ENCODE assay signal across 8 cellular contexts in genomic region chr7:100430450-100431285, GRCh38. TPM values are rescaled to one million over a fixed set of nuclear protein-coding genes. Genes with fewer than 3 reads are reported as not detected.
A peak's percentile ranks its signal among the peaks of the same experiment; 100 is the strongest.
DNase-seq lines count a peak whose midpoint lies in the region; ATAC-seq and TF ChIP-seq lines count a peak whose summit lies in the region.

No MANE protein-coding gene starts in this region.

- H3K9me3 ChIP-seq in mesodermal cell (ENCODE audit: control insufficient read depth, low read length) (peaks cover 4% of the 10 kb centered on the region), thyroid gland (no peaks in the 10 kb centered on the region)

- H3K4me1 ChIP-seq in mesodermal cell (ENCODE audit: control insufficient read depth, insufficient read depth, low read length, poor library complexity, severe bottlenecking) (peaks cover 15% of the 10 kb centered on the region), thyroid gland (peaks cover 39 to 57% of the 10 kb centered on the region in 2 donors)

- intact Hi-C loops in thyroid gland (cut with DNase I) = no loop called here

- no peak for TF ChIP-seq CTCF in coronary artery (IDR thresholded peaks at IDR 0.05)
- TF ChIP-seq CTCF in thyroid gland (IDR thresholded peaks at IDR 0.05) = no peak

- peaks cover 42% of the 10 kb centered on the region for H3K4me1 Mint-ChIP-seq in T-helper 2 cell treated with Interferon-gamma antibody and Interleukin-4, amounts not matched to agents 5 μg/mL and 100 μg/mL, for 36 hours (ENCODE audit: low read depth)

- ATAC-seq in left lobe of liver = no peak

- no peak for TF ChIP-seq POLR2A in thyroid gland (IDR thresholded peaks at IDR 0.05)

- peak overlapping the region; percentile 99 to 100 for H3K27ac ChIP-seq in coronary artery
- H3K27ac ChIP-seq in mesodermal cell (ENCODE audit: low read depth, low read length, severe bottlenecking) = peak overlapping the region; percentile 99
- peak overlapping the region; percentile 99 to 100 (median 99) for H3K27ac ChIP-seq in thyroid gland

- no peaks in the 10 kb centered on the region for H3K27me3 ChIP-seq in thyroid gland

- H3K4me3 Mint-ChIP-seq in T-helper 2 cell treated with Interferon-gamma antibody and Interleukin-4, amounts not matched to agents 5 μg/mL and 100 μg/mL, for 36 hours = peak overlapping the region; percentile 94

- H3K4me3 ChIP-seq in coronary artery = peak overlapping the region; percentile 80
- peak overlapping the region; percentile 78 for H3K4me3 ChIP-seq in mesodermal cell (ENCODE audit: extremely low read depth, insufficient read depth, low read length, poor library complexity, severe bottlenecking)
- H3K4me3 ChIP-seq in thyroid gland (replicated peaks in 1 of 3) = peak overlapping the region; percentile 36 to 89 (median 88)

- H3K9me3 Mint-ChIP-seq in T-helper 2 cell treated with Interferon-gamma antibody and Interleukin-4, amounts not matched to agents 5 μg/mL and 100 μg/mL, for 36 hours = peaks cover 4% of the 10 kb centered on the region

- peak overlapping the region; percentile 95 for H3K27ac Mint-ChIP-seq in T-helper 2 cell treated with Interferon-gamma antibody and Interleukin-4, amounts not matched to agents 5 μg/mL and 100 μg/mL, for 36 hours

- 45 to 69% methylated on average over 23 to 24 of the region's 33 CpGs for WGBS in mesodermal cell (ENCODE audit: insufficient coverage in 2 of 2), 2 experiments
- 18 to 19% methylated on average over 25 to 29 of the region's 33 CpGs for WGBS in thyroid gland, 2 donors

- DNase-seq in NCI-H82 (lab: John Stamatoyannopoulos, UW) (peak; percentile 37), NCI-H82 treated with DMSO at 0.1 percent for 48 hours (lab: John Stamatoyannopoulos, UW; ENCODE audit: unreplicated experiment) (no peak), coronary artery (ENCODE audit: low spot score) (no peak), thyroid gland (peak; percentile 47 to 49), left lobe of liver (ENCODE audit: low spot score) (no peak), OCI-M1 (lab: John Stamatoyannopoulos, UW) (no peak)
- no peak for DNase-seq in T-helper 2 cell treated with Interferon-gamma antibody and Interleukin-4, amounts not matched to agents 5 μg/mL and 100 μg/mL, for 36 hours (ENCODE audit: low spot score)

- peaks cover 50% of the 10 kb centered on the region for H3K36me3 ChIP-seq in mesodermal cell (ENCODE audit: control insufficient read depth, insufficient read depth, low read length)
- peaks cover 17 to 20% of the 10 kb centered on the region in 2 donors for H3K36me3 ChIP-seq in thyroid gland

- H3K36me3 Mint-ChIP-seq in T-helper 2 cell treated with Interferon-gamma antibody and Interleukin-4, amounts not matched to agents 5 μg/mL and 100 μg/mL, for 36 hours (ENCODE audit: low read depth) = peaks cover 47% of the 10 kb centered on the region

- H3K27me3 Mint-ChIP-seq in T-helper 2 cell treated with Interferon-gamma antibody and Interleukin-4, amounts not matched to agents 5 μg/mL and 100 μg/mL, for 36 hours (ENCODE audit: low read depth) = peaks cover 20% of the 10 kb centered on the region

RNA-seq across cellular contexts. Expression of gene MEPCE, which starts 1.0 kb away (rescaled TPM):
- 26.0 TPM for polyA plus RNA-seq in mesodermal cell (2013, experiment 1 of 2)
- polyA plus RNA-seq in mesodermal cell (2013, experiment 2 of 2) = 26.0 TPM
- total RNA-seq in thyroid gland (10 to 100 TPM; 42.9 to 48.7 (median 45.6) TPM), left lobe of liver (23.1 TPM)

RNA-seq across cellular contexts. Expression of gene ZCWPW1, which starts 2.2 kb away (rescaled TPM):
- 1.00 TPM for polyA plus RNA-seq in mesodermal cell (2013, experiment 1 of 2)
- 0.76 TPM for polyA plus RNA-seq in mesodermal cell (2013, experiment 2 of 2)
- total RNA-seq in thyroid gland (1 to 10 TPM; 3.6 to 7.1 (median 4.3) TPM), left lobe of liver (4.4 TPM)

RNA-seq across cellular contexts. Expression of gene PPP1R35, which starts 5.6 kb away (rescaled TPM):
- polyA plus RNA-seq in mesodermal cell (2013, experiment 1 of 2) = 42.0 TPM
- 34.5 TPM for polyA plus RNA-seq in mesodermal cell (2013, experiment 2 of 2)
- total RNA-seq in thyroid gland (10 to 100 TPM; 28.4 to 67.2 (median 45.5) TPM), left lobe of liver (13.8 TPM)

RNA-seq across cellular contexts. Expression of gene SPACDR, which starts 33.4 kb away (rescaled TPM):
- polyA plus RNA-seq in mesodermal cell (2013, experiment 1 of 2) = 2.0 TPM
- 2.2 TPM for polyA plus RNA-seq in mesodermal cell (2013, experiment 2 of 2)
- total RNA-seq in thyroid gland (1 to 10 TPM in 1 of 4 donors, not detected in 3; 2.0 TPM), left lobe of liver (not detected)

RNA-seq across cellular contexts. Expression of gene TSC22D4, which starts 48.3 kb away (rescaled TPM):
- polyA plus RNA-seq in mesodermal cell (2013, experiment 1 of 2) = 57.9 TPM
- polyA plus RNA-seq in mesodermal cell (2013, experiment 2 of 2) = 45.5 TPM
- total RNA-seq in thyroid gland = 10 to 100 TPM; 22.7 to 37.8 (median 27.9) TPM
- total RNA-seq in left lobe of liver = 16.9 TPM

Comparison
In these comparisons a context has a peak if more than half of its experiments do, and no peak if none do; other contexts are left out.
1. DNase-seq: peak in NCI-H82 (single experiment) and thyroid gland (2 of 2); none in NCI-H82 treated with DMSO at 0.1 percent for 48 hours (single experiment), T-helper 2 cell treated with Interferon-gamma antibody and Interleukin-4, amounts not matched to agents 5 μg/mL and 100 μg/mL, for 36 hours (single experiment), coronary artery (single experiment), left lobe of liver (single experiment) and OCI-M1 (single experiment).
2. Peak in every context shown above with its lines, with median percentiles within 50 percentile points of each other: H3K27ac ChIP-seq and H3K4me3 ChIP-seq.